In genomic region chr14:72737560-72737943, GRCh38 we compare ENCODE assay signal across 15 cellular contexts.
DNase-seq lines count a peak whose midpoint lies in the region; ATAC-seq, FAIRE-seq and TF ChIP-seq lines count a peak whose summit lies in the region.
"Had no signal": no experiment of that assay in that cellular context is flagged by ENCODE, and none has a peak within 500 bp of the region (broad histone marks: within the 10 kb centered on the region; RNA-seq: fewer than 3 reads in every experiment).

No MANE protein-coding gene starts in this region.

- CTCF ChIA-PET in IMR-90 (lab: Yijun Ruan, JAX): interaction anchor here (0.6 to 1.4 kb wide), 5 partner anchors 11 to 221 kb away, joined by 3 to 5 read pairs (median 3); no protein-coding TSS in a partner anchor

- H3K36me3 Mint-ChIP-seq in natural killer cell treated with Interleukin-12 subunit alpha and Interleukin-12 subunit beta and Interleukin-15 and Interleukin-18, amount 100 ng/mL, for 72 hours: no peaks in the 10 kb centered on the region
- no peaks in the 10 kb centered on the region for H3K36me3 Mint-ChIP-seq in natural killer cell
- H3K36me3 Mint-ChIP-seq in activated naive CD8-positive, alpha-beta T cell treated with anti-CD3 and anti-CD28 coated beads for 36 hours: no peaks in the 10 kb centered on the region
- H3K36me3 Mint-ChIP-seq: CD8-positive, alpha-beta T cell had no signal

- dilution Hi-C loops in IMR-90 (cut with HindIII; ENCODE audit: low sequenced_read_pairs, unreplicated experiment): no loop called here

- peaks cover 12% of the 10 kb centered on the region; the same call in 1 of the 2 replicates for H3K9me1 ChIP-seq in IMR-90 (ENCODE audit: insufficient read depth, low read length)

- TF ChIP-seq CTCF in natural killer cell (IDR thresholded peaks at IDR 0.05): no peak
- no peak for TF ChIP-seq CTCF in IMR-90 (conservative IDR thresholded peaks at IDR 0.05; ENCODE audit: low read depth, low read length)

- no peak overlapping the region for H2AK9ac ChIP-seq in IMR-90 (replicated peaks; ENCODE audit: low read depth, low read length, poor library complexity)

- FAIRE-seq in urothelium cell line (lab: Jason Lieb, UNC): peak; percentile 68
- FAIRE-seq: GM18507, K562 had no signal

- peaks cover 0 to 3% of the 10 kb centered on the region in 2 donors for H3K27me3 Mint-ChIP-seq in natural killer cell treated with Interleukin-12 subunit alpha and Interleukin-12 subunit beta and Interleukin-15 and Interleukin-18, amount 100 ng/mL, for 72 hours
- H3K27me3 Mint-ChIP-seq in natural killer cell (ENCODE audit: low read depth in 2 of 2): peaks cover 0 to 8% of the 10 kb centered on the region in 2 donors
- H3K27me3 Mint-ChIP-seq in activated naive CD8-positive, alpha-beta T cell treated with anti-CD3 and anti-CD28 coated beads for 36 hours: no peaks in the 10 kb centered on the region

- no peak overlapping the region for H3K27ac Mint-ChIP-seq in natural killer cell treated with Interleukin-12 subunit alpha and Interleukin-12 subunit beta and Interleukin-15 and Interleukin-18, amount 100 ng/mL, for 72 hours
- no peak overlapping the region for H3K27ac Mint-ChIP-seq in natural killer cell
- no peak overlapping the region for H3K27ac Mint-ChIP-seq in activated naive CD8-positive, alpha-beta T cell treated with anti-CD3 and anti-CD28 coated beads for 36 hours
- H3K27ac Mint-ChIP-seq: CD8-positive, alpha-beta T cell had no signal

- BruUV-seq in IMR-90 (replicated peaks; lab: Mats Ljungman, UMichigan): no TSS peak

- H4K8ac ChIP-seq in IMR-90 (ENCODE audit: low read depth in 2 of 2, low read length in 2 of 2): 0 out of 4 replicates have a peak overlapping the region, but pooled peaks of 1 of the 2 experiments have one; percentile 4

- DNase-seq in natural killer cell treated with Interleukin-12 subunit alpha and Interleukin-12 subunit beta and Interleukin-15 and Interleukin-18, amount 100 ng/mL, for 72 hours (ENCODE audit: low spot score): peak; percentile 25
- DNase-seq in natural killer cell (no peak), IMR-90 (no peak), ecto neural progenitor cell (ENCODE audit: low spot score) (peak; percentile 22), urothelium cell line (ENCODE audit: low spot score) (no peak), anterior cingulate cortex (lab: John Stamatoyannopoulos, UW) (no peak)
- no peak for DNase-seq in activated naive CD8-positive, alpha-beta T cell treated with anti-CD3 and anti-CD28 coated beads for 36 hours
- DNase-seq: NCI-H146, NCI-H2107, SHP77 had no signal

- no peak overlapping the region for H3K4me3 ChIP-seq in IMR-90 (ENCODE audit: insufficient read depth, low read depth, low read length)
- H3K4me3 ChIP-seq: K562 had no signal

- H3K4me1 Mint-ChIP-seq in natural killer cell treated with Interleukin-12 subunit alpha and Interleukin-12 subunit beta and Interleukin-15 and Interleukin-18, amount 100 ng/mL, for 72 hours (ENCODE audit: low read depth in 2 of 2): peaks cover 9 to 14% of the 10 kb centered on the region in 2 donors
- peaks cover 5 to 10% of the 10 kb centered on the region in 2 donors for H3K4me1 Mint-ChIP-seq in natural killer cell
- no peaks in the 10 kb centered on the region for H3K4me1 Mint-ChIP-seq in activated naive CD8-positive, alpha-beta T cell treated with anti-CD3 and anti-CD28 coated beads for 36 hours

- no peak for TF ChIP-seq POLR2A in IMR-90 (IDR thresholded peaks at IDR 0.05; ENCODE audit: low read depth, low read length)

- no peak for ATAC-seq in natural killer cell treated with Interleukin-12 subunit alpha and Interleukin-12 subunit beta and Interleukin-15 and Interleukin-18, amount 100 ng/mL, for 72 hours
- ATAC-seq in natural killer cell: no peak
- no peak for ATAC-seq in IMR-90 (ENCODE audit: low read depth)
- no peak for ATAC-seq in GM21515 (IDR thresholded peaks at IDR 0.05; ENCODE audit: unreplicated experiment)
- ATAC-seq: CD8-positive, alpha-beta T cell; K562 had no signal

- peak overlapping the region; percentile 24; the same call in 1 of the 2 replicates for H2BK20ac ChIP-seq in IMR-90 (ENCODE audit: low read depth, low read length)

- no CpG with 5 or more reads among the region's 6 CpGs for WGBS in IMR-90 (ENCODE audit: extremely low coverage in 2 of 2, insufficient read length in 1 of 2), 2 experiments

- H2AFZ ChIP-seq in IMR-90 (replicated peaks; ENCODE audit: low read length, poor library complexity): peak overlapping the region; percentile 48

- peaks cover 12% of the 10 kb centered on the region for H3K4me1 ChIP-seq in IMR-90 (ENCODE audit: control insufficient read depth, insufficient read depth, low read length)

- no peak overlapping the region for H3K18ac ChIP-seq in IMR-90 (ENCODE audit: low read depth, low read length)

- no peak overlapping the region for H3K9ac ChIP-seq in IMR-90 (ENCODE audit: low read depth, low read length)

- H3K4me3 Mint-ChIP-seq in natural killer cell treated with Interleukin-12 subunit alpha and Interleukin-12 subunit beta and Interleukin-15 and Interleukin-18, amount 100 ng/mL, for 72 hours: no peak overlapping the region
- no peak overlapping the region for H3K4me3 Mint-ChIP-seq in natural killer cell
- no peak overlapping the region for H3K4me3 Mint-ChIP-seq in activated naive CD8-positive, alpha-beta T cell treated with anti-CD3 and anti-CD28 coated beads for 36 hours
- H3K4me3 Mint-ChIP-seq: CD8-positive, alpha-beta T cell had no signal

- H3K27me3 ChIP-seq in IMR-90 (ENCODE audit: control insufficient read depth, insufficient read depth, low read length): no peaks in the 10 kb centered on the region

- in situ Hi-C loops in IMR-90 (cut with MboI; ENCODE audit: low sequenced_read_pairs): no loop called here

- peak overlapping the region; percentile 37; the same call in 1 of the 2 replicates for H3K14ac ChIP-seq in IMR-90 (replicated peaks; ENCODE audit: low read depth, low read length)

- no peak overlapping the region; the same call in 2 of the 3 replicates for H2BK15ac ChIP-seq in IMR-90 (ENCODE audit: low read depth, low read length)

- peak overlapping the region; percentile 39; the same call in 1 of the 2 replicates for H3K4ac ChIP-seq in IMR-90 (ENCODE audit: low read depth, low read length)

- H3K36me3 ChIP-seq in IMR-90 (ENCODE audit: control insufficient read depth, insufficient read depth, low read length): 0 out of 2 replicates have a peak, but pooled peaks cover 2% of the 10 kb centered on the region

- intact Hi-C loops in natural killer cell (cut with micrococcal nuclease): no loop called here
- intact Hi-C loops in IMR-90 (cut with micrococcal nuclease): no loop called here

- no peaks in the 10 kb centered on the region for H3K9me3 Mint-ChIP-seq in natural killer cell treated with Interleukin-12 subunit alpha and Interleukin-12 subunit beta and Interleukin-15 and Interleukin-18, amount 100 ng/mL, for 72 hours
- H3K9me3 Mint-ChIP-seq in natural killer cell: no peaks in the 10 kb centered on the region
- no peaks in the 10 kb centered on the region for H3K9me3 Mint-ChIP-seq in activated naive CD8-positive, alpha-beta T cell treated with anti-CD3 and anti-CD28 coated beads for 36 hours
- H3K9me3 Mint-ChIP-seq: CD8-positive, alpha-beta T cell had no signal

- H4K20me1 ChIP-seq in IMR-90 (ENCODE audit: insufficient read depth, low read length): no peaks in the 10 kb centered on the region

- H2AK5ac ChIP-seq in IMR-90 (ENCODE audit: low read depth, low read length): peak overlapping the region; percentile 70; the same call in 1 of the 2 replicates

- no peak overlapping the region for H3K23ac ChIP-seq in IMR-90 (ENCODE audit: low read depth, low read length)

- 0 out of 2 replicates have a peak overlapping the region, but pooled peaks have one; percentile 49 for H2BK120ac ChIP-seq in IMR-90 (ENCODE audit: low read depth, low read length)

- POLR2A ChIA-PET in IMR-90 (lab: Charles Lee; ENCODE audit: unreplicated experiment): no interaction called here

- no peak overlapping the region for H2BK5ac ChIP-seq in IMR-90 (ENCODE audit: low read depth, low read length, poor library complexity, severe bottlenecking)

- no peaks in the 10 kb centered on the region for H3K9me3 ChIP-seq in IMR-90 (ENCODE audit: control insufficient read depth, insufficient read depth, low read length)

- H3K27ac ChIP-seq in IMR-90 (ENCODE audit: insufficient read depth, low read length): no peak overlapping the region
- H3K27ac ChIP-seq: HL-60 had no signal

- no peak overlapping the region for H4K91ac ChIP-seq in IMR-90 (ENCODE audit: insufficient read depth, low read depth, low read length)

- no peak overlapping the region for H3K4me2 ChIP-seq in IMR-90 (ENCODE audit: low read depth, low read length)

- no peak overlapping the region for H4K5ac ChIP-seq in IMR-90 (ENCODE audit: low read depth, low read length)

- H3K56ac ChIP-seq in IMR-90 (ENCODE audit: extremely low read depth, insufficient read depth, low read length): no peak overlapping the region

- no peak for TF ChIP-seq RAD21 in IMR-90 (IDR thresholded peaks at IDR 0.05; ENCODE audit: low read length)

- H3K79me1 ChIP-seq in IMR-90 (ENCODE audit: low read depth in 1 of 2, low read length in 2 of 2): peaks cover 6 to 36% of the 10 kb centered on the region in 2 experiments; a peak in 3 of 4 replicates

TF ChIP-seq in IMR-90, 13 proteins besides CTCF, POLR2A, EP300 and RAD21:
- TF ChIP-seq USF2 (IDR thresholded peaks at IDR 0.05; ENCODE audit: low read depth, low read length) (no peak), RFX5 (IDR thresholded peaks at IDR 0.05; ENCODE audit: low read depth, low read length) (no peak), RCOR1 (IDR thresholded peaks at IDR 0.05; ENCODE audit: insufficient replicate concordance, low read length) (no peak), ELK1 (IDR thresholded peaks at IDR 0.05; ENCODE audit: borderline replicate concordance, low read depth, low read length) (no peak), MAZ (IDR thresholded peaks at IDR 0.05; ENCODE audit: borderline replicate concordance, low read depth, low read length) (no peak)
TF ChIP-seq in IMR-90: peak in this region for 0.

Comparison
In these comparisons a context has a peak if more than half of its experiments do, and no peak if none do; other contexts are left out.
1. DNase-seq: peak in natural killer cell treated with Interleukin-12 subunit alpha and Interleukin-12 subunit beta and Interleukin-15 and Interleukin-18, amount 100 ng/mL, for 72 hours (single experiment) and ecto neural progenitor cell (single experiment); none in natural killer cell (single experiment), IMR-90 (single experiment), urothelium cell line (single experiment), anterior cingulate cortex (0 of 58) and activated naive CD8-positive, alpha-beta T cell treated with anti-CD3 and anti-CD28 coated beads for 36 hours (single experiment).